Comparison of ENCODE assay signal across 21 cellular contexts in the genomic region with DNA sequence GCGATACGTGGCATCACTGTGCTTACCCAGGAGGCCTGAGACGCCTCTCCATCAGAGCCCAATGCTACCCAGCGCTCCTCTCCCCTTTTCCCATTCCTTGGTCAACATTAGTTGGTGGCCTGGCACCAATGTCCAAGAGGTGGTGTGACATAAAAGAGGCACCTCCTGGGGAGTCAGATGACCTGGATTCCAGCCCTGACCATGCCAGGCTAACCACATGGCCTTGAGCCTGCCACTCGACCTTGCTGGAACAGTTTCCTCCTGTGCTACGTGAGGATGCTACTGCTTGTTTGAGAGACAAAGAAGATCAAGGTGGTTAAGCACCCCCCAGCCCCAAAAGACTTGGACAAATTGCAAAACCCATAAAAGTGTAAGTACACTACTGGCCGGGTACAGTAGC.
DNase-seq lines count a peak whose midpoint lies in the region; ATAC-seq and TF ChIP-seq lines count a peak whose summit lies in the region.
"Had no signal": no experiment of that assay in that cellular context is flagged by ENCODE, and none has a peak within 500 bp of the region (broad histone marks: within the 10 kb centered on the region; RNA-seq: fewer than 3 reads in every experiment).

No MANE protein-coding gene starts in this region.

- peaks cover 25% of the 10 kb centered on the region for H3K4me1 Mint-ChIP-seq in dendritic cell treated with granulocyte-macrophage colony-stimulating factor and Interleukin-4, amounts not matched to agents 40 ng/mL and 50 ng/mL, for 4 days (ENCODE audit: low read depth)
- H3K4me1 Mint-ChIP-seq in stimulated activated effector memory CD8-positive, alpha-beta T cell treated with anti-CD3 and anti-CD28 coated beads, Interleukin-12 subunit alpha, Interleukin-12 subunit beta, amount 100 ng/mL, for 72 hours, result peaks cover 45% of the 10 kb centered on the region

- no peaks in the 10 kb centered on the region for H3K27me3 ChIP-seq in right atrium auricular region
- H3K27me3 ChIP-seq: BE2C; BLaER1 treated with 17β-estradiol and CSF1 and Interleukin-3, amounts not matched to agents 10 nM and 100 nM had no signal

- no peak for TF ChIP-seq CTCF in right atrium auricular region (IDR thresholded peaks at IDR 0.05)

- no peaks in the 10 kb centered on the region for H3K9me3 Mint-ChIP-seq in dendritic cell treated with granulocyte-macrophage colony-stimulating factor and Interleukin-4, amounts not matched to agents 40 ng/mL and 50 ng/mL, for 4 days
- H3K9me3 Mint-ChIP-seq in stimulated activated effector memory CD8-positive, alpha-beta T cell treated with anti-CD3 and anti-CD28 coated beads, Interleukin-12 subunit alpha, Interleukin-12 subunit beta, amount 100 ng/mL, for 72 hours, result no peaks in the 10 kb centered on the region
- H3K9me3 Mint-ChIP-seq: CD4-positive, alpha-beta T cell; CD8-positive, alpha-beta memory T cell had no signal

- H3K36me3 ChIP-seq in right atrium auricular region, result peaks cover 6% of the 10 kb centered on the region
- H3K36me3 ChIP-seq: BE2C had no signal

- intact Hi-C loops in left ventricle myocardium superior (cut with micrococcal nuclease), result no loop called here
- intact Hi-C loops in dendritic cell treated with granulocyte-macrophage colony-stimulating factor and Interleukin-4, amounts not matched to agents 40 ng/mL and 50 ng/mL, for 4 days (cut with micrococcal nuclease), result no loop called here

- H3K4me1 ChIP-seq in right atrium auricular region, result peaks cover 0 to 8% of the 10 kb centered on the region in 2 donors
- H3K4me1 ChIP-seq: A549 had no signal

- no peaks in the 10 kb centered on the region for H3K9me3 ChIP-seq in right atrium auricular region
- H3K9me3 ChIP-seq: A549, BE2C had no signal

- H3K4me3 Mint-ChIP-seq in dendritic cell treated with granulocyte-macrophage colony-stimulating factor and Interleukin-4, amounts not matched to agents 40 ng/mL and 50 ng/mL, for 4 days, result no peak overlapping the region
- H3K4me3 Mint-ChIP-seq in stimulated activated effector memory CD8-positive, alpha-beta T cell treated with anti-CD3 and anti-CD28 coated beads, Interleukin-12 subunit alpha, Interleukin-12 subunit beta, amount 100 ng/mL, for 72 hours, result no peak overlapping the region
- H3K4me3 Mint-ChIP-seq: CD14-positive monocyte; CD4-positive, alpha-beta T cell; CD8-positive, alpha-beta memory T cell had no signal

- peak; percentile 25 for ATAC-seq in left ventricle myocardium superior
- ATAC-seq in stimulated activated effector memory CD8-positive, alpha-beta T cell treated with anti-CD3 and anti-CD28 coated beads, Interleukin-12 subunit alpha, Interleukin-12 subunit beta, amount 100 ng/mL, for 72 hours, result no peak
- ATAC-seq: A549 had no signal

- H3K36me3 Mint-ChIP-seq in dendritic cell treated with granulocyte-macrophage colony-stimulating factor and Interleukin-4, amounts not matched to agents 40 ng/mL and 50 ng/mL, for 4 days (ENCODE audit: low read depth), result peaks cover 61% of the 10 kb centered on the region
- peaks cover 61% of the 10 kb centered on the region for H3K36me3 Mint-ChIP-seq in stimulated activated effector memory CD8-positive, alpha-beta T cell treated with anti-CD3 and anti-CD28 coated beads, Interleukin-12 subunit alpha, Interleukin-12 subunit beta, amount 100 ng/mL, for 72 hours

- H3K4me3 ChIP-seq in right atrium auricular region, result no peak overlapping the region
- H3K4me3 ChIP-seq: A549; BLaER1 treated with 17β-estradiol and CSF1 and Interleukin-3, amounts not matched to agents 10 nM and 100 nM; GM23248 had no signal

- H3K27ac ChIP-seq in right atrium auricular region, result no peak overlapping the region
- H3K27ac ChIP-seq: A549; BLaER1 treated with 17β-estradiol and CSF1 and Interleukin-3, amounts not matched to agents 10 nM and 100 nM; GM23248 had no signal

- DNase-seq in left ventricle myocardium superior, result no peak
- DNase-seq in right atrium auricular region (ENCODE audit: low spot score), result no peak
- peak in 1 of 2 donors; percentile 25 for DNase-seq in stimulated activated effector memory CD8-positive, alpha-beta T cell treated with anti-CD3 and anti-CD28 coated beads, Interleukin-12 subunit alpha, Interleukin-12 subunit beta, amount 100 ng/mL, for 72 hours (ENCODE audit: low spot score in 2 of 2)
- no peak for DNase-seq in RKO (ENCODE audit: low spot score)
- DNase-seq in DMS114 treated with DMSO at 0.1 percent for 48 hours (lab: John Stamatoyannopoulos, UW; ENCODE audit: unreplicated experiment), result no peak
- DNase-seq: 8988T; ACHN; AML-193; BE2C; CD4-positive, alpha-beta T cell; CD8-positive, alpha-beta memory T cell; DMS 273 treated with DMSO at 0.1 percent for 48 hours; DMS53; DMS79 treated with DMSO at 0.1 percent for 48 hours; GM23248; H7; HCEC 1CT had no signal

- H3K27me3 Mint-ChIP-seq in dendritic cell treated with granulocyte-macrophage colony-stimulating factor and Interleukin-4, amounts not matched to agents 40 ng/mL and 50 ng/mL, for 4 days, result no peaks in the 10 kb centered on the region
- H3K27me3 Mint-ChIP-seq: CD4-positive, alpha-beta T cell; CD8-positive, alpha-beta memory T cell had no signal

- H3K27ac Mint-ChIP-seq in dendritic cell treated with granulocyte-macrophage colony-stimulating factor and Interleukin-4, amounts not matched to agents 40 ng/mL and 50 ng/mL, for 4 days, result peak overlapping the region; percentile 55
- H3K27ac Mint-ChIP-seq in stimulated activated effector memory CD8-positive, alpha-beta T cell treated with anti-CD3 and anti-CD28 coated beads, Interleukin-12 subunit alpha, Interleukin-12 subunit beta, amount 100 ng/mL, for 72 hours, result peak overlapping the region; percentile 14
- H3K27ac Mint-ChIP-seq: CD4-positive, alpha-beta T cell; CD8-positive, alpha-beta memory T cell had no signal
